9 cellular contexts compared by ENCODE assay signal in genomic region chr11:2944953-2945756, GRCh38. TPM values are rescaled to one million over a fixed set of nuclear protein-coding genes. Genes with fewer than 3 reads are reported as not detected.
DNase-seq lines count a peak whose midpoint lies in the region; ATAC-seq, FAIRE-seq and TF ChIP-seq lines count a peak whose summit lies in the region.
"Had no signal": no experiment of that assay in that cellular context is flagged by ENCODE, and none has a peak within 500 bp of the region (broad histone marks: within the 10 kb centered on the region; RNA-seq: fewer than 3 reads in every experiment).

No MANE protein-coding gene starts in this region.

- H3K4me1 ChIP-seq in ACC112 (ENCODE audit: control insufficient read depth, insufficient read depth, low read length, unreplicated experiment) = peaks cover 37% of the 10 kb centered on the region
- H3K4me1 ChIP-seq in GM12878 (ENCODE audit: control insufficient read depth, insufficient read depth, low read length) = peaks cover 3% of the 10 kb centered on the region; the same call in 1 of the 2 replicates
- peaks cover 6% of the 10 kb centered on the region for H3K4me1 ChIP-seq in right cardiac atrium (ENCODE audit: control insufficient read depth, insufficient read depth, low read length)
- no peaks in the 10 kb centered on the region for H3K4me1 ChIP-seq in OCI-LY7 (ENCODE audit: insufficient read depth, low read length, poor library complexity, severe bottlenecking)

- H3K9me3 ChIP-seq in GM12878 (replicated peaks; ENCODE audit: control insufficient read depth, insufficient read depth, low read length) (no peaks in the 10 kb centered on the region; the same call in 2 of the 3 replicates), right cardiac atrium (ENCODE audit: control insufficient read depth, low read length) (no peaks in the 10 kb centered on the region), OCI-LY7 (ENCODE audit: low read length) (0 out of 2 replicates have a peak, but pooled peaks cover under 1% of the 10 kb centered on the region)

- H3K4me1 Mint-ChIP-seq in progenitor cell of endocrine pancreas (ENCODE audit: low read depth) = peaks cover 5% of the 10 kb centered on the region

- H3K79me2 ChIP-seq in ACC112 (ENCODE audit: control insufficient read depth, insufficient read depth, low read length, unreplicated experiment) = peaks cover 5% of the 10 kb centered on the region
- H3K79me2 ChIP-seq in GM12878 (ENCODE audit: control insufficient read depth, insufficient read depth, low read length) = no peaks in the 10 kb centered on the region
- H3K79me2 ChIP-seq in OCI-LY7 (ENCODE audit: insufficient read depth, low read depth, low read length) = no peaks in the 10 kb centered on the region

- RAD21 ChIA-PET in GM12878 (lab: Charles Lee; ENCODE audit: unreplicated experiment) = interaction anchor here (0.8 kb wide), 1 partner anchor 68 kb away, joined by 4 read pairs; no protein-coding TSS in a partner anchor

- SMC1A ChIA-PET in GM12878 (lab: Charles Lee; ENCODE audit: uncharacterized antibody, unreplicated experiment) = no interaction called here

- no peak for TF ChIP-seq EP300 in GM12878 (IDR thresholded peaks at IDR 0.05; ENCODE audit: borderline replicate concordance in 1 of 2, control insufficient read depth in 1 of 2, low read depth in 2 of 2, low read length in 2 of 2)

- ATAC-seq in GM12878 (no peak), right cardiac atrium (peak; percentile 86 to 91), GM21528 (IDR thresholded peaks at IDR 0.05; ENCODE audit: low FRiP score, unreplicated experiment) (no peak), GM21367 (IDR thresholded peaks at IDR 0.05; ENCODE audit: unreplicated experiment) (no peak)

- BruUV-seq in GM12878 (replicated peaks; lab: Mats Ljungman, UMichigan) (TSS peak; percentile 22), OCI-LY7 (replicated peaks; lab: Mats Ljungman, UMichigan) (no TSS peak)

- no peak overlapping the region for H3K4me3 Mint-ChIP-seq in progenitor cell of endocrine pancreas (ENCODE audit: low read depth)

- H2AFZ ChIP-seq in ACC112 (ENCODE audit: low read length, unreplicated experiment) = no peak overlapping the region
- no peak overlapping the region for H2AFZ ChIP-seq in GM12878 (ENCODE audit: control insufficient read depth, low read depth, low read length)
- no peak overlapping the region for H2AFZ ChIP-seq in OCI-LY7 (ENCODE audit: low read length)

- H3K36me3 Mint-ChIP-seq in progenitor cell of endocrine pancreas (ENCODE audit: insufficient read depth) = peaks cover 18% of the 10 kb centered on the region

- peak overlapping the region; percentile 13 for H3K27ac Mint-ChIP-seq in progenitor cell of endocrine pancreas

- TF ChIP-seq RAD21 in GM12878 (IDR thresholded peaks at IDR 0.05; ENCODE audit: insufficient read depth, low read depth, low read length) = no peak

- in situ Hi-C loops in GM12878 (cut with MboI) = no loop called here

- POLR2A ChIA-PET in GM12878 (lab: Charles Lee) (interaction anchor here (0.9 to 1.8 kb wide), 2 partner anchors 21 to 69 kb away, joined by 3 to 5 read pairs; no protein-coding TSS in a partner anchor), OCI-LY7 (lab: Charles Lee) (interaction anchor here (0.5 to 1.0 kb wide), 2 partner anchors 47 to 608 kb away, joined by 4 read pairs; partner anchors contain the start of gene NAP1L4)

- intact Hi-C loops in GM12878 (cut with micrococcal nuclease; ENCODE audit: unreplicated experiment) = no loop called here
- intact Hi-C loops in right cardiac atrium (cut with DNase I) = no loop called here
- intact Hi-C loops in OCI-LY7 (cut with micrococcal nuclease; ENCODE audit: unreplicated experiment) = no loop called here

- no peak for FAIRE-seq in GM12878 (lab: Jason Lieb, UNC)

- H3K27ac ChIP-seq in ACC112 (ENCODE audit: low read depth, low read length) (peak overlapping the region; percentile 57), GM12878 (ENCODE audit: control insufficient read depth, insufficient read depth) (no peak overlapping the region), right cardiac atrium (ENCODE audit: low read length) (peak overlapping the region; percentile 28), OCI-LY7 (ENCODE audit: low read depth, low read length, poor library complexity, severe bottlenecking) (no peak overlapping the region)
- H3K27ac ChIP-seq: VCaP had no signal

- H3K27me3 Mint-ChIP-seq in progenitor cell of endocrine pancreas = no peaks in the 10 kb centered on the region

- H3K9ac ChIP-seq in GM12878 (ENCODE audit: control insufficient read depth, insufficient read depth, low read length) = no peak overlapping the region

- H3K9me2 ChIP-seq in OCI-LY7 (ENCODE audit: insufficient read depth, low read length) = no peaks in the 10 kb centered on the region

- H3K4me2 ChIP-seq in GM12878 (ENCODE audit: control insufficient read depth, insufficient read depth) (no peak overlapping the region), OCI-LY7 (ENCODE audit: low read length) (no peak overlapping the region)

- peak overlapping the region; percentile 64 for H3K4me3 ChIP-seq in ACC112 (ENCODE audit: low read depth, low read length)
- no peak overlapping the region for H3K4me3 ChIP-seq in GM12878
- H3K4me3 ChIP-seq in right cardiac atrium (ENCODE audit: low read length) = no peak overlapping the region
- no peak overlapping the region for H3K4me3 ChIP-seq in OCI-LY7 (ENCODE audit: low read depth, low read length, poor library complexity, severe bottlenecking)

- TF ChIP-seq POLR2A in GM12878 (IDR thresholded peaks at IDR 0.05; ENCODE audit: low read depth, low read length) = no peak

- WGBS in GM12878 (ENCODE audit: insufficient coverage, insufficient replicate concordance, low lambda C conversion rate, missing lambda C conversion rate) = 86% methylated on average over 18 of the region's 18 CpGs
- 23% methylated on average over 18 of the region's 18 CpGs for WGBS in right cardiac atrium

- no peaks in the 10 kb centered on the region for H3K27me3 ChIP-seq in ACC112 (ENCODE audit: insufficient read depth, low read length)
- no peaks in the 10 kb centered on the region for H3K27me3 ChIP-seq in GM12878 (replicated peaks in 1 of 2; ENCODE audit: control insufficient read depth in 2 of 2, insufficient read depth in 2 of 2, low read length in 1 of 2)
- no peaks in the 10 kb centered on the region for H3K27me3 ChIP-seq in right cardiac atrium (ENCODE audit: control insufficient read depth, insufficient read depth)

- CTCF ChIA-PET in GM12878 (lab: Yijun Ruan, JAX) (interaction anchor here (0.7 to 1.7 kb wide), 5 partner anchors 9 to 146 kb away, joined by 3 to 8 read pairs (median 4); no protein-coding TSS in a partner anchor), OCI-LY7 (lab: Charles Lee; ENCODE audit: unreplicated experiment) (no interaction called here)

- DNase-seq in NCI-H1694 treated with DMSO at 0.1 percent for 48 hours (lab: John Stamatoyannopoulos, UW) (peak; percentile 78), GM12878 (ENCODE audit: low read depth, low spot score) (no peak), right cardiac atrium (peak; percentile 94 to 98 (median 96)), progenitor cell of endocrine pancreas (ENCODE audit: low spot score, unreplicated experiment) (no peak), OCI-LY7 (ENCODE audit: low spot score) (no peak)

- H3K9me3 Mint-ChIP-seq in progenitor cell of endocrine pancreas (ENCODE audit: low read depth) = no peaks in the 10 kb centered on the region

- no peaks in the 10 kb centered on the region; the same call in 1 of the 2 replicates for H4K20me1 ChIP-seq in GM12878 (ENCODE audit: control insufficient read depth, insufficient read depth)
- no peaks in the 10 kb centered on the region for H4K20me1 ChIP-seq in OCI-LY7 (ENCODE audit: insufficient read depth, low read length)

- no peak for TF ChIP-seq CTCF in GM12878 (IDR thresholded peaks at IDR 0.05 in 2 of 3, conservative IDR thresholded peaks at IDR 0.05 in 1 of 3; ENCODE audit: control insufficient read depth in 2 of 3, extremely low read depth in 1 of 3, insufficient read depth in 1 of 3, low read depth in 3 of 3, low read length in 3 of 3)
- TF ChIP-seq CTCF in progenitor cell of endocrine pancreas (IDR thresholded peaks at IDR 0.05; ENCODE audit: unreplicated experiment) = no peak
- no peak for TF ChIP-seq CTCF in OCI-LY7 (conservative IDR thresholded peaks at IDR 0.05; ENCODE audit: low read length)

- H3K36me3 ChIP-seq in ACC112 (ENCODE audit: insufficient read depth, low read length) (peaks cover 9% of the 10 kb centered on the region), GM12878 (ENCODE audit: control insufficient read depth in 2 of 2, insufficient read depth in 2 of 2, low read length in 1 of 2) (peaks cover 20 to 28% of the 10 kb centered on the region in 2 experiments), OCI-LY7 (ENCODE audit: insufficient read depth, low read length) (peaks cover 82% of the 10 kb centered on the region)

RNA-seq across cellular contexts. Expression of gene PHLDA2, which starts 15.9 kb away (rescaled TPM):
- total RNA-seq in GM12878 (2013; cell fraction: nucleolus; rRNA removed) = 0.59 TPM in 1 of 2 replicates, not detected in the other
- not detected in 2 replicates for total RNA-seq in GM12878 (2014; rRNA removed)
- total RNA-seq in GM12878 (2014; rRNA removed; fragmentation: Illumina TruSeq; extraction: Trizol) = not detected in 2 replicates
- total RNA-seq in GM12878 (2021) = 0.27 and 0.49 TPM in 2 replicates
- polyA plus RNA-seq in GM12878 (2011; ENCODE audit: low read depth) = not detected
- 0.15 TPM in 1 of 2 replicates, not detected in the other for polyA plus RNA-seq in GM12878 (2011; rRNA removed)
- 0.07 and 0.12 TPM in 2 replicates for polyA plus RNA-seq in GM12878 (2011; cell fraction: cytosol; rRNA removed)
- polyA plus RNA-seq in GM12878 (2011; cell fraction: nucleus; rRNA removed) = 0.27 and 0.34 TPM in 2 replicates
- 0.18 and 0.32 TPM in 2 replicates for polyA plus RNA-seq in GM12878 (2012)
- polyA plus RNA-seq in GM12878 (2014; fragmentation: Illumina TruSeq; extraction: Trizol) = not detected in 2 replicates
- polyA plus RNA-seq in GM12878 (2014; fragmentation: Nextera tagmentation; extraction: Ambion mirVana) = not detected
- not detected in 2 replicates for polyA plus RNA-seq in GM12878 (2014; rRNA removed)
- under 1 TPM in 1 of 2 experiments, not detected in 1; 0.16 TPM for polyA plus RNA-seq in GM12878 (2016; fragmentation: Nextera tagmentation; extraction: Ambion mirVana)
- not detected in 2 replicates for polyA minus RNA-seq in GM12878 (2011; rRNA and poly(A)+ RNA removed)
- polyA minus RNA-seq in GM12878 (2011; cell fraction: cytosol; rRNA and poly(A)+ RNA removed) = not detected in 2 replicates
- not detected in 2 replicates for polyA minus RNA-seq in GM12878 (2011; cell fraction: nucleus; rRNA and poly(A)+ RNA removed)
- 1 to 10 TPM in 1 of 4 donors, under 1 TPM in 2, not detected in 1; 0.57 to 2.1 (median 0.74) TPM for total RNA-seq in right cardiac atrium
- 2.0 TPM for polyA plus RNA-seq in right cardiac atrium
- total RNA-seq in progenitor cell of endocrine pancreas = 1.2 and 1.9 TPM in 2 replicates
- 0.16 and 1.0 TPM in 2 replicates for total RNA-seq in OCI-LY7 (2014; rRNA removed; shearing (Covaris generic))
- 0.34 and 0.50 TPM in 2 replicates for total RNA-seq in OCI-LY7 (2022)

RNA-seq across cellular contexts. Expression of gene NAP1L4, which starts 47.0 kb away (rescaled TPM):
- 427 and 452 TPM in 2 replicates for total RNA-seq in GM12878 (2013; cell fraction: nucleolus; rRNA removed)
- total RNA-seq in GM12878 (2014; rRNA removed) (103 and 107 TPM in 2 replicates), GM12878 (2014; rRNA removed; fragmentation: Illumina TruSeq; extraction: Trizol) (100 and 101 TPM in 2 replicates), GM12878 (2021) (128 and 130 TPM in 2 replicates), right cardiac atrium (100 to 1,000 TPM; 147 to 188 (median 159) TPM), progenitor cell of endocrine pancreas (184 and 201 TPM in 2 replicates), OCI-LY7 (2022) (183 and 188 TPM in 2 replicates)
- 48.1 TPM for polyA plus RNA-seq in GM12878 (2011; ENCODE audit: low read depth)
- polyA plus RNA-seq in GM12878 (2011; rRNA removed) (100 and 159 TPM in 2 replicates), GM12878 (2014; fragmentation: Illumina TruSeq; extraction: Trizol) (127 and 140 TPM in 2 replicates), GM12878 (2014; fragmentation: Nextera tagmentation; extraction: Ambion mirVana) (10 to 100 TPM; 24.8 to 44.0 TPM), GM12878 (2014; rRNA removed) (121 TPM in 2 replicates), GM12878 (2016; fragmentation: Nextera tagmentation; extraction: Ambion mirVana) (100 to 1,000 TPM; 181 to 198 TPM), right cardiac atrium (132 TPM)
- 64.8 and 80.3 TPM in 2 replicates for polyA plus RNA-seq in GM12878 (2011; cell fraction: cytosol; rRNA removed)
- polyA plus RNA-seq in GM12878 (2011; cell fraction: nucleus; rRNA removed) = 141 and 157 TPM in 2 replicates
- polyA plus RNA-seq in GM12878 (2012) = 71.3 and 83.1 TPM in 2 replicates
- polyA minus RNA-seq in GM12878 (2011; rRNA and poly(A)+ RNA removed) = 62.6 and 97.0 TPM in 2 replicates
- polyA minus RNA-seq in GM12878 (2011; cell fraction: cytosol; rRNA and poly(A)+ RNA removed) = 28.8 and 30.2 TPM in 2 replicates
- 52.5 and 71.7 TPM in 2 replicates for polyA minus RNA-seq in GM12878 (2011; cell fraction: nucleus; rRNA and poly(A)+ RNA removed)
- total RNA-seq in OCI-LY7 (2014; rRNA removed; shearing (Covaris generic)) = 152 and 247 TPM in 2 replicates

RNA-seq across cellular contexts. Expression of gene CDKN1C, which starts 59.6 kb away (rescaled TPM):
- 0.59 TPM in 1 of 2 replicates, not detected in the other for total RNA-seq in GM12878 (2013; cell fraction: nucleolus; rRNA removed)
- total RNA-seq in GM12878 (2014; rRNA removed) (not detected in 2 replicates), GM12878 (2014; rRNA removed; fragmentation: Illumina TruSeq; extraction: Trizol) (not detected in 2 replicates), GM12878 (2021) (0.19 and 0.21 TPM in 2 replicates), right cardiac atrium (10 to 100 TPM; 16.1 to 26.3 (median 21.4) TPM), progenitor cell of endocrine pancreas (247 and 268 TPM in 2 replicates), OCI-LY7 (2022) (0.55 and 0.59 TPM in 2 replicates)
- polyA plus RNA-seq in GM12878 (2011; ENCODE audit: low read depth) = not detected
- polyA plus RNA-seq in GM12878 (2011; rRNA removed) (0.05 TPM in 1 of 2 replicates, not detected in the other), GM12878 (2014; fragmentation: Illumina TruSeq; extraction: Trizol) (not detected in 2 replicates), GM12878 (2014; fragmentation: Nextera tagmentation; extraction: Ambion mirVana) (not detected), GM12878 (2014; rRNA removed) (not detected in 2 replicates), GM12878 (2016; fragmentation: Nextera tagmentation; extraction: Ambion mirVana) (under 1 TPM in 1 of 2 experiments, not detected in 1; 0.14 TPM), right cardiac atrium (27.6 TPM)
- 0.08 and 0.09 TPM in 2 replicates for polyA plus RNA-seq in GM12878 (2011; cell fraction: cytosol; rRNA removed)
- polyA plus RNA-seq in GM12878 (2011; cell fraction: nucleus; rRNA removed) = 0.09 and 0.19 TPM in 2 replicates
- polyA plus RNA-seq in GM12878 (2012) = 0.35 and 0.37 TPM in 2 replicates
- not detected in 2 replicates for polyA minus RNA-seq in GM12878 (2011; rRNA and poly(A)+ RNA removed)
- polyA minus RNA-seq in GM12878 (2011; cell fraction: cytosol; rRNA and poly(A)+ RNA removed) = 1.5 TPM in 1 of 2 replicates, not detected in the other
- 0.29 and 0.48 TPM in 2 replicates for polyA minus RNA-seq in GM12878 (2011; cell fraction: nucleus; rRNA and poly(A)+ RNA removed)
- 0.13 TPM in 1 of 2 replicates, not detected in the other for total RNA-seq in OCI-LY7 (2014; rRNA removed; shearing (Covaris generic))

Comparison
In these comparisons a context has a peak if more than half of its experiments do, and no peak if none do; other contexts are left out.
1. H3K27ac ChIP-seq: peak in ACC112 (single experiment) and right cardiac atrium (single experiment); none in GM12878 (single experiment) and OCI-LY7 (single experiment).
2. DNase-seq: peak in NCI-H1694 treated with DMSO at 0.1 percent for 48 hours (single experiment) and right cardiac atrium (3 of 3); none in GM12878 (single experiment), progenitor cell of endocrine pancreas (single experiment) and OCI-LY7 (single experiment).
3. ATAC-seq: peak in right cardiac atrium (2 of 2); none in GM12878 (single experiment), GM21528 (single experiment) and GM21367 (single experiment).
4. RNA of gene CDKN1C, which starts 59.6 kb away (total RNA-seq): 247 to 268 TPM in progenitor cell of endocrine pancreas and 16.1 to 26.3 TPM in right cardiac atrium; 0.13 to 0.59 TPM in OCI-LY7 and 0.19 to 0.59 TPM in GM12878; every median in the first group is over 10 times any median in the second.